In the genomic region with DNA sequence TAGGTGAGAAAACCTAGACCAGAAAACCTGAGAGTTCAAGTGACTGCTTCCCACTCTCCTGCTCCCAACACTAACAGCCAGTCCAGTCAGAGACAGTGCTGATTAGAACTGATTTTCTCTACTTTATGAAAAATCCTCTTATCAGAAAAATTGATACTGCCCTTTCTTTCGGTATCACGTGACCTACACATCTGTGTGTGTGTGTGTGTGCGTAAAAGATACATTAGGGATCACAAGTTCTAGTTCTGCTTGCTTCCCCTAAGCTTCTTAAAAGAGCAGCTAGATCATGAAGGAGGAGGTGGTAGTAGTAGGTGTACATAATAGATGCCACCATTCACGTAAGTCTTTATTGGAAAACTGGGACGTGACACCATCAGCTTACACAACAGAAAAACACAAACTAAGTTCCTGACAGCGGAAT, we compare ENCODE assay signal across 1 cellular context.
TF ChIP-seq lines count a peak whose summit lies in the region.

No MANE protein-coding gene starts in this region.

TF ChIP-seq in K562, 482 proteins besides CTCF, POLR2A, EP300 and RAD21 (continued from another document and continues in another):
- TF ChIP-seq E4F1 (CRISPR knock-in tag; IDR thresholded peaks at IDR 0.05; ENCODE audit: borderline replicate concordance) (no peak), ATF3 (IDR thresholded peaks at IDR 0.05) (no peak), ATF3 (CRISPR knock-in tag; conservative IDR thresholded peaks at IDR 0.05) (no peak), ZBTB17 (CRISPR knock-in tag; IDR thresholded peaks at IDR 0.05) (no peak), NCOR1 (IDR thresholded peaks at IDR 0.05) (no peak), CC2D1A (IDR thresholded peaks at IDR 0.05) (no peak), SMARCA5 (IDR thresholded peaks at IDR 0.05) (no peak), RB1 (IDR thresholded peaks at IDR 0.05; ENCODE audit: low read depth) (no peak), ZNF146 (CRISPR knock-in tag; IDR thresholded peaks at IDR 0.05; ENCODE audit: unreplicated experiment) (no peak), ARNT (IDR thresholded peaks at IDR 0.05) (no peak), THRA (IDR thresholded peaks at IDR 0.05) (no peak), HDAC3 (IDR thresholded peaks at IDR 0.05; ENCODE audit: borderline replicate concordance, partially characterized antibody) (no peak), HDAC2 (IDR thresholded peaks at IDR 0.05) (0 out of 2 replicates have a peak, but pooled peaks have one; percentile 29), ZZZ3 (IDR thresholded peaks at IDR 0.05) (no peak), GTF2E2 (tag; IDR thresholded peaks at IDR 0.05) (no peak), NR3C1 (CRISPR knock-in tag; IDR thresholded peaks at IDR 0.05) (no peak), ZNF699 (CRISPR knock-in tag; IDR thresholded peaks at IDR 0.05; ENCODE audit: insufficient replicate concordance) (no peak), SP1 (CRISPR knock-in tag; IDR thresholded peaks at IDR 0.05) (no peak), ETV5 (CRISPR knock-in tag; IDR thresholded peaks at IDR 0.05; ENCODE audit: low read depth) (no peak), ZNF165 (CRISPR knock-in tag; IDR thresholded peaks at IDR 0.05; ENCODE audit: borderline replicate concordance) (no peak), CHD1 (IDR thresholded peaks at IDR 0.05; ENCODE audit: low read length) (no peak), NR2C1 (IDR thresholded peaks at IDR 0.05) (peak; percentile 24; the same call in 1 of the 2 replicates), NR2C1 (tag; IDR thresholded peaks at IDR 0.05) (no peak), HMBOX1 (IDR thresholded peaks at IDR 0.05) (no peak; the same call in 1 of the 2 replicates), CGGBP1 (CRISPR knock-in tag; IDR thresholded peaks at IDR 0.05) (no peak), PBX2 (CRISPR knock-in tag; IDR thresholded peaks at IDR 0.05; ENCODE audit: low read depth) (no peak), PBX2 (tag; conservative IDR thresholded peaks at IDR 0.05; ENCODE audit: low read depth) (no peak), ELK3 (CRISPR knock-in tag; IDR thresholded peaks at IDR 0.05) (no peak), PHF20 (IDR thresholded peaks at IDR 0.05; ENCODE audit: partially characterized antibody) (no peak), CBX3 (IDR thresholded peaks at IDR 0.05; ENCODE audit: borderline replicate concordance in 1 of 2, low read length in 2 of 2) (no peak), NELFE (IDR thresholded peaks at IDR 0.05; ENCODE audit: insufficient read depth, insufficient read length) (no peak), L3MBTL2 (IDR thresholded peaks at IDR 0.05) (no peak), SMARCC2 (IDR thresholded peaks at IDR 0.05; ENCODE audit: low read depth) (no peak), USF2 (CRISPR knock-in tag; IDR thresholded peaks at IDR 0.05) (peak; percentile 81), CBFB (CRISPR knock-in tag; IDR thresholded peaks at IDR 0.05) (no peak), AFF4 (CRISPR knock-in tag; IDR thresholded peaks at IDR 0.05) (0 out of 2 replicates have a peak, but pooled peaks have one; percentile 46), HMG20B (CRISPR knock-in tag; IDR thresholded peaks at IDR 0.05) (no peak), SMARCA4 (IDR thresholded peaks at IDR 0.05) (peak; percentile 18; the same call in 1 of the 2 replicates), ZEB2 (IDR thresholded peaks at IDR 0.05) (no peak), YBX1 (IDR thresholded peaks at IDR 0.05) (no peak), EGR1 (conservative IDR thresholded peaks at IDR 0.05) (peak; percentile 30; the same call in 1 of the 2 replicates), ZNF121 (CRISPR knock-in tag; conservative IDR thresholded peaks at IDR 0.05) (no peak), MECOM (CRISPR knock-in tag; IDR thresholded peaks at IDR 0.05) (no peak), ARID3B (CRISPR knock-in tag; IDR thresholded peaks at IDR 0.05; ENCODE audit: borderline replicate concordance) (no peak)
- TF ChIP-seq, protein P1, sequence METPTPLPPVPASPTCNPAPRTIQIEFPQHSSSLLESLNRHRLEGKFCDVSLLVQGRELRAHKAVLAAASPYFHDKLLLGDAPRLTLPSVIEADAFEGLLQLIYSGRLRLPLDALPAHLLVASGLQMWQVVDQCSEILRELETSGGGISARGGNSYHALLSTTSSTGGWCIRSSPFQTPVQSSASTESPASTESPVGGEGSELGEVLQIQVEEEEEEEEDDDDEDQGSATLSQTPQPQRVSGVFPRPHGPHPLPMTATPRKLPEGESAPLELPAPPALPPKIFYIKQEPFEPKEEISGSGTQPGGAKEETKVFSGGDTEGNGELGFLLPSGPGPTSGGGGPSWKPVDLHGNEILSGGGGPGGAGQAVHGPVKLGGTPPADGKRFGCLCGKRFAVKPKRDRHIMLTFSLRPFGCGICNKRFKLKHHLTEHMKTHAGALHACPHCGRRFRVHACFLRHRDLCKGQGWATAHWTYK (CRISPR knock-in tag; IDR thresholded peaks at IDR 0.05): no peak
- TF ChIP-seq, protein P2, sequence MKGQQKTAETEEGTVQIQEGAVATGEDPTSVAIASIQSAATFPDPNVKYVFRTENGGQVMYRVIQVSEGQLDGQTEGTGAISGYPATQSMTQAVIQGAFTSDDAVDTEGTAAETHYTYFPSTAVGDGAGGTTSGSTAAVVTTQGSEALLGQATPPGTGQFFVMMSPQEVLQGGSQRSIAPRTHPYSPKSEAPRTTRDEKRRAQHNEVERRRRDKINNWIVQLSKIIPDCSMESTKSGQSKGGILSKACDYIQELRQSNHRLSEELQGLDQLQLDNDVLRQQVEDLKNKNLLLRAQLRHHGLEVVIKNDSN (CRISPR knock-in tag; IDR thresholded peaks at IDR 0.05): peak; percentile 90
